7 cellular contexts compared by ENCODE assay signal in genomic region chr12:13208533-13209278, GRCh38. TPM values are rescaled to one million over a fixed set of nuclear protein-coding genes. Genes with fewer than 3 reads are reported as not detected.
A peak's percentile ranks its signal among the peaks of the same experiment; 100 is the strongest.
DNase-seq lines count a peak whose midpoint lies in the region; ATAC-seq, FAIRE-seq and TF ChIP-seq lines count a peak whose summit lies in the region.

No MANE protein-coding gene starts in this region.

- no TSS peak for BruUV-seq in Panc1 (replicated peaks; lab: Mats Ljungman, UMichigan)

- no peaks in the 10 kb centered on the region for H4K20me1 ChIP-seq in GM23338 (replicated peaks; ENCODE audit: insufficient read depth)

- H3K36me3 Mint-ChIP-seq in GM23338 (ENCODE audit: low read depth) = no peaks in the 10 kb centered on the region

- in situ Hi-C loops in Panc1 (cut with HindIII; ENCODE audit: low pct_unique_long_range_greater_than_20kb, low sequenced_read_pairs) = no loop called here

- intact Hi-C loops in Panc1 (cut with micrococcal nuclease; ENCODE audit: unreplicated experiment) (no loop called here), aorta (cut with DNase I) (loop anchor here (2.0 to 5.0 kb wide), 3 partner anchors 206 to 420 kb away; partner anchors contain the start of gene HEBP1 (in 1 of the 2))

- H3K27ac Mint-ChIP-seq in GM23338 = 0 out of 2 replicates have a peak overlapping the region, but pooled peaks have one; percentile 10

- POLR2A ChIA-PET in Panc1 (lab: Charles Lee) = interaction anchor here (0.7 kb wide), 1 partner anchor 115 kb away, joined by 3 read pairs; no protein-coding TSS in a partner anchor

- H3K4me1 ChIP-seq in GM23338 (ENCODE audit: insufficient read depth) (peaks cover 39% of the 10 kb centered on the region), Panc1 (ENCODE audit: control insufficient read depth, insufficient read depth, low read length) (peaks cover 31% of the 10 kb centered on the region), small intestine (ENCODE audit: control insufficient read depth in 2 of 2, insufficient read depth in 1 of 2, low read depth in 1 of 2, low read length in 1 of 2) (peaks cover 8 to 9% of the 10 kb centered on the region in 2 donors), aorta (ENCODE audit: control insufficient read depth in 1 of 2, insufficient read depth in 2 of 2, low read length in 2 of 2) (no peaks in the 10 kb centered on the region)

- H3F3A ChIP-seq in GM23338 (replicated peaks; ENCODE audit: low read depth) = no peaks in the 10 kb centered on the region

- peaks cover 14% of the 10 kb centered on the region for H3K27me3 Mint-ChIP-seq in GM23338 (ENCODE audit: insufficient read depth, low read depth, poor library complexity)

- H3K4me1 Mint-ChIP-seq in GM23338 = peaks cover 56% of the 10 kb centered on the region

- no peaks in the 10 kb centered on the region for H3K9me2 ChIP-seq in GM23338 (ENCODE audit: insufficient read depth)

- TF ChIP-seq CTCF in GM23338 (conservative IDR thresholded peaks at IDR 0.05; ENCODE audit: low read depth in 2 of 2) = peak; percentile 82 to 85
- peak; percentile 70 for TF ChIP-seq CTCF in Panc1 (IDR thresholded peaks at IDR 0.05)
- peak; percentile 54 for TF ChIP-seq CTCF in fibroblast of the aortic adventitia (IDR thresholded peaks at IDR 0.05; ENCODE audit: insufficient read depth, low read length)

- DNase-seq in GM23338 (ENCODE audit: low spot score) (peak; percentile 70), Panc1 (ENCODE audit: low read depth, low spot score) (no peak), fibroblast of the aortic adventitia (ENCODE audit: low read depth) (peak; percentile 53), small intestine (no peak), T-helper 9 cell (no peak), aorta (no peak), putamen (ENCODE audit: low spot score) (no peak)

- no peak overlapping the region for H3K4me3 Mint-ChIP-seq in GM23338

- H3K36me3 ChIP-seq in GM23338 (ENCODE audit: insufficient read depth) (no peaks in the 10 kb centered on the region), Panc1 (ENCODE audit: control insufficient read depth, insufficient read depth, low read length) (no peaks in the 10 kb centered on the region), small intestine (ENCODE audit: control insufficient read depth in 2 of 2, insufficient read depth in 2 of 2, low read length in 2 of 2) (no peaks in the 10 kb centered on the region), aorta (ENCODE audit: control insufficient read depth in 1 of 2, insufficient read depth in 2 of 2, low read length in 1 of 2) (no peaks in the 10 kb centered on the region)

- no peak for FAIRE-seq in small intestine (lab: Jason Lieb, UNC)

- ATAC-seq in GM23338 = peak; percentile 64
- no peak for ATAC-seq in Panc1
- no peak for ATAC-seq in aorta (ENCODE audit: low FRiP score)

- peak overlapping the region; percentile 19; the same call in 1 of the 2 replicates for H2AFZ ChIP-seq in GM23338

- no peaks in the 10 kb centered on the region for H3K79me2 ChIP-seq in GM23338 (replicated peaks; ENCODE audit: insufficient read depth)

- H3K9me3 Mint-ChIP-seq in GM23338 = no peaks in the 10 kb centered on the region

- H3K27me3 ChIP-seq in GM23338 (ENCODE audit: insufficient read depth) = no peaks in the 10 kb centered on the region
- H3K27me3 ChIP-seq in Panc1 (ENCODE audit: control insufficient read depth, insufficient read depth, low read length) = no peaks in the 10 kb centered on the region
- H3K27me3 ChIP-seq in small intestine (ENCODE audit: control insufficient read depth in 2 of 2, insufficient read depth in 2 of 2, low read length in 2 of 2) = no peaks in the 10 kb centered on the region
- no peaks in the 10 kb centered on the region for H3K27me3 ChIP-seq in aorta (ENCODE audit: control insufficient read depth in 1 of 2, insufficient read depth in 2 of 2, low read length in 1 of 2)

- CTCF ChIA-PET in Panc1 (lab: Charles Lee) = no interaction called here

- H3K27ac ChIP-seq in GM23338 (ENCODE audit: low read depth) = no peak overlapping the region
- H3K27ac ChIP-seq in Panc1 (ENCODE audit: low read length) = peak overlapping the region; percentile 44; the same call in 1 of the 2 replicates
- H3K27ac ChIP-seq in small intestine (ENCODE audit: low read depth in 1 of 2, low read length in 1 of 2) = peak overlapping the region; percentile 52 to 63
- no peak overlapping the region for H3K27ac ChIP-seq in aorta (ENCODE audit: low read depth in 1 of 2, low read length in 2 of 2)

- 0 out of 2 replicates have a peak overlapping the region, but pooled peaks have one; percentile 7 for H3K4me2 ChIP-seq in GM23338

- H3K9me3 ChIP-seq in Panc1 (ENCODE audit: control insufficient read depth, insufficient read depth, low read depth, low read length) (no peaks in the 10 kb centered on the region), small intestine (ENCODE audit: control insufficient read depth, low read depth) (no peaks in the 10 kb centered on the region), aorta (ENCODE audit: control insufficient read depth, low read length) (no peaks in the 10 kb centered on the region)

- 49 to 60% (median 52%) methylated on average over 7 of the region's 7 CpGs for WGBS in small intestine, 3 donors
- WGBS in aorta, 2 donors = 71 to 73% methylated on average over 7 of the region's 7 CpGs

- H3K4me3 ChIP-seq in GM23338 (no peak overlapping the region), Panc1 (ENCODE audit: low read depth in 2 of 2, low read length in 2 of 2) (no peak overlapping the region), fibroblast of the aortic adventitia (ENCODE audit: low read depth, low read length) (peak overlapping the region; percentile 22), small intestine (ENCODE audit: low read depth in 1 of 2, low read length in 2 of 2) (no peak overlapping the region), aorta (ENCODE audit: low read length in 2 of 2) (no peak overlapping the region)

TF ChIP-seq in GM23338, 12 proteins besides CTCF, POLR2A, EP300 and RAD21:
- no peak for TF ChIP-seq POLR2AphosphoS5 (IDR thresholded peaks at IDR 0.05; ENCODE audit: low read depth)
- no peak for TF ChIP-seq REST (IDR thresholded peaks at IDR 0.05; ENCODE audit: unreplicated experiment)

RNA-seq across cellular contexts. Expression of gene EMP1, which starts 12.2 kb away (rescaled TPM):
- 0.07 TPM in 1 of 2 replicates, not detected in the other for total RNA-seq in GM23338 (2014; rRNA removed; shearing (Covaris generic))
- 0.39 and 1.1 TPM in 2 replicates for polyA plus RNA-seq in GM23338 (2016; fragmentation: Nextera tagmentation; extraction: Ambion mirVana)
- 18.6 TPM for total RNA-seq in Panc1 (2021; ENCODE audit: unreplicated experiment)
- polyA plus RNA-seq in Panc1 (2012; ENCODE audit: insufficient read length) = 24.1 TPM
- total RNA-seq in fibroblast of the aortic adventitia (ENCODE audit: low replicate concordance) = 19.1 and 244 TPM in 2 replicates
- polyA plus RNA-seq in small intestine = 10 to 100 TPM; 11.6 to 65.9 (median 18.1) TPM
- 100 to 1,000 TPM; 593 to 594 TPM for total RNA-seq in aorta
- polyA plus RNA-seq in aorta = 10 to 100 TPM; 32.6 to 39.4 TPM

Comparison
In these comparisons a context has a peak if more than half of its experiments do, and no peak if none do; other contexts are left out.
1. DNase-seq: peak in GM23338 (single experiment) and fibroblast of the aortic adventitia (single experiment); none in Panc1 (single experiment), small intestine (single experiment), T-helper 9 cell (single experiment), aorta (0 of 2) and putamen (single experiment).
2. H3K27ac ChIP-seq: peak in Panc1 (single experiment) and small intestine (2 of 2); none in GM23338 (single experiment) and aorta (0 of 2).
3. RNA of gene EMP1, which starts 12.2 kb away (total RNA-seq): 593 to 594 TPM in aorta, 19.1 to 244 TPM in fibroblast of the aortic adventitia and 18.6 TPM in Panc1 (single experiment); 0.07 TPM in GM23338; every median in the first group is over 10 times any median in the second.
4. Peak in every context shown above with its lines, with median percentiles within 50 percentile points of each other: CTCF ChIP-seq.